Comparison of ENCODE assay signal across 10 cellular contexts in the genomic region with DNA sequence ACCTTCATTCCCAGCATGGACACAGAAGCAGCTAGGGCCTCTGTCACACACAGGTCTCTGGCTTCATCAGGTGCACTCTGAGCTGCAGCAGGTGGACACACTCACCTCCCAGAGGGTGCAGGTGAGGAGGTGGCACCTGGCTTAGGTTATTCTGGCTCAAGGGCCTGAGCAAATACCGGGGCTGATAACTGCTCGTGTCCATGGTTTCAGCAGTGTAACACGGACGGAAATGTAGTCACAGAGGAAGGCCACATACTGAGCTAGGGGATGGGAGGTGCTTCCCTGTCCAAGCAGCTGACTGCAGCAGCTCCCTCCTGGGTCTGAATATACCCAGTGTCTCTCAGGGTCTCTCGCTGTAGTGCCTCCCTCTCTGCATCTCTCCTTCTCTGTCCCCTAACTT. TPM values are rescaled to one million over a fixed set of nuclear protein-coding genes. Genes with fewer than 3 reads are reported as not detected.
DNase-seq lines count a peak whose midpoint lies in the region; TF ChIP-seq lines count a peak whose summit lies in the region.
"Had no signal": no experiment of that assay in that cellular context is flagged by ENCODE, and none has a peak within 500 bp of the region (broad histone marks: within the 10 kb centered on the region; RNA-seq: fewer than 3 reads in every experiment).

No MANE protein-coding gene starts in this region.

- H3K36me3 ChIP-seq in colonic mucosa (no peaks in the 10 kb centered on the region), mucosa of stomach (ENCODE audit: control insufficient read depth, insufficient read depth, low read length) (no peaks in the 10 kb centered on the region)

- DNase-seq in DMS153 (lab: John Stamatoyannopoulos, UW) (peak; percentile 97), NCI-H2081 (lab: John Stamatoyannopoulos, UW) (peak; percentile 90 to 98), colonic mucosa (peak; percentile 54), GM10266 (ENCODE audit: extremely low spot score) (no peak), NCI-H446 (lab: John Stamatoyannopoulos, UW) (no peak), 8988T (no peak), NOMO-1 treated with DMSO at 0.1 percent for 48 hours (lab: John Stamatoyannopoulos, UW; ENCODE audit: unreplicated experiment) (no peak)
- DNase-seq: activated CD4-positive, alpha-beta T cell treated with anti-CD3 and anti-CD28 coated beads, Interleukin-2, amount 10 ng/mL, durations not matched to agents 7 days and 5 days; NCI-H446 treated with DMSO at 0.1 percent for 48 hours had no signal

- H3K9me3 ChIP-seq in colonic mucosa (no peaks in the 10 kb centered on the region), mucosa of stomach (ENCODE audit: control insufficient read depth, low read length) (no peaks in the 10 kb centered on the region)

- H3K4me3 ChIP-seq in colonic mucosa, result no peak overlapping the region
- H3K4me3 ChIP-seq in mucosa of stomach (ENCODE audit: low read length), result no peak overlapping the region

- H3K27me3 ChIP-seq in colonic mucosa, result no peaks in the 10 kb centered on the region
- no peaks in the 10 kb centered on the region for H3K27me3 ChIP-seq in mucosa of stomach (ENCODE audit: control insufficient read depth, insufficient read depth, low read length)

- no peak overlapping the region for H3K27ac ChIP-seq in colonic mucosa

- H3K4me1 ChIP-seq in colonic mucosa (peaks cover 13% of the 10 kb centered on the region), mucosa of stomach (ENCODE audit: control insufficient read depth, insufficient read depth, low read length) (peaks cover 47% of the 10 kb centered on the region)

- H3K9ac ChIP-seq in colonic mucosa (ENCODE audit: low read depth in 2 of 2, low read length in 2 of 2), result peak overlapping the region in 1 of 2 donors; percentile 38
- H3K9ac ChIP-seq in mucosa of stomach (ENCODE audit: low read length), result peak overlapping the region; percentile 19

- intact Hi-C loops in colonic mucosa (cut with DNase I), result no loop called here

- TF ChIP-seq CTCF in colonic mucosa (IDR thresholded peaks at IDR 0.05), result no peak
- no peak for TF ChIP-seq CTCF in GM10266 (IDR thresholded peaks at IDR 0.05; ENCODE audit: control insufficient read depth, insufficient read depth, low read depth, missing control alignments)

RNA-seq across cellular contexts. Expression of a gene that starts 5.7 kb away (rescaled TPM):
- 10 to 100 TPM; 22.7 to 23.4 TPM for total RNA-seq in colonic mucosa

Comparison
In these comparisons a context has a peak if more than half of its experiments do, and no peak if none do; other contexts are left out.
1. DNase-seq: peak in DMS153 (single experiment), NCI-H2081 (2 of 2) and colonic mucosa (single experiment); none in GM10266 (single experiment), NCI-H446 (0 of 2), 8988T (single experiment) and NOMO-1 treated with DMSO at 0.1 percent for 48 hours (single experiment).